Comparison of ENCODE assay signal across 8 cellular contexts in genomic region chr22:33210129-33210784, GRCh38.
DNase-seq lines count a peak whose midpoint lies in the region; ATAC-seq and TF ChIP-seq lines count a peak whose summit lies in the region.

No MANE protein-coding gene starts in this region.

- H3K4me3 ChIP-seq in BJ (ENCODE audit: low read depth, low read length) (no peak overlapping the region), tibial nerve (no peak overlapping the region)

- H3K9me3 ChIP-seq in tibial nerve: no peaks in the 10 kb centered on the region

- no peak for DNase-seq in BJ (ENCODE audit: low read depth)
- peak; percentile 35 for DNase-seq in GM19240 (ENCODE audit: insufficient read length, low spot score)
- peak; percentile 9 for DNase-seq in NCI-H2196 (lab: John Stamatoyannopoulos, UW; ENCODE audit: unreplicated experiment)
- DNase-seq in activated naive CD8-positive, alpha-beta T cell treated with anti-CD3 and anti-CD28 coated beads, Interleukin-2, amount 50 U/mL, for 24 hours: peak; percentile 12
- peak; percentile 85 for DNase-seq in iPS-NIHi11 (ENCODE audit: low spot score)
- DNase-seq in tibial nerve (ENCODE audit: low spot score in 2 of 2): no peak

- no peak for TF ChIP-seq EP300 in tibial nerve (IDR thresholded peaks at IDR 0.05)

- H3K27me3 ChIP-seq in BJ (ENCODE audit: control insufficient read depth, insufficient read depth, low read length) (no peaks in the 10 kb centered on the region), tibial nerve (no peaks in the 10 kb centered on the region)

- H3K4me3 Mint-ChIP-seq in activated naive CD8-positive, alpha-beta T cell treated with anti-CD3 and anti-CD28 coated beads, Interleukin-2, amount 50 U/mL, for 24 hours: no peak overlapping the region

- TF ChIP-seq POLR2A in tibial nerve (IDR thresholded peaks at IDR 0.05): no peak

- H3K36me3 Mint-ChIP-seq in activated naive CD8-positive, alpha-beta T cell treated with anti-CD3 and anti-CD28 coated beads, Interleukin-2, amount 50 U/mL, for 24 hours (ENCODE audit: low read depth): no peaks in the 10 kb centered on the region

- H3K27me3 Mint-ChIP-seq in activated naive CD8-positive, alpha-beta T cell treated with anti-CD3 and anti-CD28 coated beads, Interleukin-2, amount 50 U/mL, for 24 hours: peaks cover 5% of the 10 kb centered on the region

- CTCF ChIA-PET in BJ (lab: Yijun Ruan, JAX): interaction anchor here (0.9 to 1.5 kb wide), 6 partner anchors 10 to 1234 kb away, joined by 3 to 5 read pairs (median 3); no protein-coding TSS in a partner anchor

- POLR2A ChIA-PET in BJ (lab: Charles Lee): no interaction called here

- H3K36me3 ChIP-seq in BJ (ENCODE audit: control insufficient read depth, insufficient read depth, low read length) (no peaks in the 10 kb centered on the region), tibial nerve (no peaks in the 10 kb centered on the region)

- H3K4me1 Mint-ChIP-seq in activated naive CD8-positive, alpha-beta T cell treated with anti-CD3 and anti-CD28 coated beads, Interleukin-2, amount 50 U/mL, for 24 hours: no peaks in the 10 kb centered on the region

- TF ChIP-seq CTCF in BJ (IDR thresholded peaks at IDR 0.05; ENCODE audit: insufficient read depth, low read depth, low read length) (peak; percentile 63), tibial nerve (IDR thresholded peaks at IDR 0.05) (peak in 3 of 5 experiments; percentile 16 to 42 (median 41))

- ATAC-seq in activated naive CD8-positive, alpha-beta T cell treated with anti-CD3 and anti-CD28 coated beads, Interleukin-2, amount 50 U/mL, for 24 hours: peak; percentile 46
- no peak for ATAC-seq in HG03520 (IDR thresholded peaks at IDR 0.05; ENCODE audit: unreplicated experiment)
- no peak for ATAC-seq in HG03354 (IDR thresholded peaks at IDR 0.05; ENCODE audit: poor library complexity, severe bottlenecking, unreplicated experiment)

- no peaks in the 10 kb centered on the region for H3K9me3 Mint-ChIP-seq in activated naive CD8-positive, alpha-beta T cell treated with anti-CD3 and anti-CD28 coated beads, Interleukin-2, amount 50 U/mL, for 24 hours

- H3K27ac Mint-ChIP-seq in activated naive CD8-positive, alpha-beta T cell treated with anti-CD3 and anti-CD28 coated beads, Interleukin-2, amount 50 U/mL, for 24 hours: no peak overlapping the region

- WGBS in tibial nerve, 2 donors: 37 to 39% methylated on average over 19 of the region's 19 CpGs

- no peak overlapping the region for H3K27ac ChIP-seq in tibial nerve

- peaks cover 0 to 4% (median 0%) of the 10 kb centered on the region in 4 donors for H3K4me1 ChIP-seq in tibial nerve

Comparison
In these comparisons a context has a peak if more than half of its experiments do, and no peak if none do; other contexts are left out.
1. DNase-seq: peak in GM19240 (single experiment), NCI-H2196 (single experiment), activated naive CD8-positive, alpha-beta T cell treated with anti-CD3 and anti-CD28 coated beads, Interleukin-2, amount 50 U/mL, for 24 hours (single experiment) and iPS-NIHi11 (single experiment); none in BJ (single experiment) and tibial nerve (0 of 2).